ENCODE assay signal across 17 cellular contexts in genomic region chr7:147071536-147071935, GRCh38.
DNase-seq lines count a peak whose midpoint lies in the region; ATAC-seq and TF ChIP-seq lines count a peak whose summit lies in the region.
"Had no signal": no experiment of that assay in that cellular context is flagged by ENCODE, and none has a peak within 500 bp of the region (broad histone marks: within the 10 kb centered on the region; RNA-seq: fewer than 3 reads in every experiment).

No MANE protein-coding gene starts in this region.

- H3K27ac Mint-ChIP-seq in nephron: peak overlapping the region in 2 of 3 experiments; percentile 17 to 67
- H3K27ac Mint-ChIP-seq: CD4-positive, alpha-beta memory T cell had no signal

- no peak for TF ChIP-seq CTCF in kidney epithelial cell (IDR thresholded peaks at IDR 0.05; ENCODE audit: insufficient read depth, low read length, poor library complexity, severe bottlenecking)
- no peak for TF ChIP-seq CTCF in nephron (IDR thresholded peaks at IDR 0.05; ENCODE audit: unreplicated experiment in 3 of 3)
- TF ChIP-seq CTCF in spleen (IDR thresholded peaks at IDR 0.05 in 8 of 11, conservative IDR thresholded peaks at IDR 0.05 in 3 of 11): no peak

- DNase-seq in Caki2 (ENCODE audit: low read depth): peak; percentile 41
- DNase-seq in kidney epithelial cell (ENCODE audit: low read depth): peak; percentile 10
- no peak for DNase-seq in spleen
- no peak for DNase-seq in T-helper 9 cell
- no peak for DNase-seq in stimulated activated CD8-positive, alpha-beta memory T cell treated with anti-CD3 and anti-CD28 coated beads, Interleukin-4, amount 100 ng/mL, for 48 hours
- DNase-seq: 8988T; C1 segment of cervical spinal cord; CD4-positive, alpha-beta memory T cell; COR-L47; DMS153; DND-41; GM23248; H9 had no signal

- no peaks in the 10 kb centered on the region for H3K27me3 Mint-ChIP-seq in nephron (ENCODE audit: low read depth)
- H3K27me3 Mint-ChIP-seq: CD4-positive, alpha-beta memory T cell had no signal

- in situ Hi-C loops in Caki2 (cut with HindIII; ENCODE audit: low pct_unique_long_range_greater_than_20kb, low sequenced_read_pairs): no loop called here

- H3K36me3 Mint-ChIP-seq in nephron (ENCODE audit: low read depth): no peaks in the 10 kb centered on the region
- H3K36me3 Mint-ChIP-seq: CD4-positive, alpha-beta memory T cell had no signal

- H3K4me3 ChIP-seq in kidney epithelial cell (ENCODE audit: low read depth, low read length): no peak overlapping the region
- no peak overlapping the region for H3K4me3 ChIP-seq in spleen
- H3K4me3 ChIP-seq: A549, GM23248 had no signal

- H3K36me3 ChIP-seq in kidney epithelial cell (ENCODE audit: control insufficient read depth, insufficient read depth, low read length): no peaks in the 10 kb centered on the region
- H3K36me3 ChIP-seq in spleen: no peaks in the 10 kb centered on the region

- no peak overlapping the region for H3K27ac ChIP-seq in spleen
- H3K27ac ChIP-seq: A549, GM23248 had no signal

- H3K9me3 Mint-ChIP-seq in nephron: no peaks in the 10 kb centered on the region

- H3K4me1 Mint-ChIP-seq in nephron: peaks cover 21% of the 10 kb centered on the region
- H3K4me1 Mint-ChIP-seq: CD4-positive, alpha-beta memory T cell had no signal

- intact Hi-C loops in spleen (cut with DNase I; ENCODE audit: low total_unique reads): no loop called here

- no peak overlapping the region for H3K4me3 Mint-ChIP-seq in nephron
- H3K4me3 Mint-ChIP-seq: CD4-positive, alpha-beta memory T cell; H9 had no signal

- H3K9me3 ChIP-seq in spleen: peaks cover 0 to 6% (median 0%) of the 10 kb centered on the region in 8 donors

- H3K4me1 ChIP-seq in spleen: no peaks in the 10 kb centered on the region
- H3K4me1 ChIP-seq: A549 had no signal

- no peak for TF ChIP-seq POLR2A in spleen (IDR thresholded peaks at IDR 0.05)

- WGBS in spleen, 5 donors: 71 to 94% (median 78%) methylated on average over 1 of the region's 1 CpG

- H3K27me3 ChIP-seq in kidney epithelial cell (ENCODE audit: control insufficient read depth, insufficient read depth, low read length) (no peaks in the 10 kb centered on the region), spleen (replicated peaks in 1 of 7) (no peaks in the 10 kb centered on the region)

- no peak for ATAC-seq in GM18498 (IDR thresholded peaks at IDR 0.05; ENCODE audit: unreplicated experiment)
- ATAC-seq: A549, HCT116 had no signal

Comparison
In these comparisons a context has a peak if more than half of its experiments do, and no peak if none do; other contexts are left out.
1. DNase-seq: peak in Caki2 (single experiment) and kidney epithelial cell (single experiment); none in spleen (single experiment), T-helper 9 cell (single experiment) and stimulated activated CD8-positive, alpha-beta memory T cell treated with anti-CD3 and anti-CD28 coated beads, Interleukin-4, amount 100 ng/mL, for 48 hours (single experiment).